Comparison of ENCODE assay signal across 29 cellular contexts in genomic region chr1:112633628-112634027, GRCh38. TPM values are rescaled to one million over a fixed set of nuclear protein-coding genes. Genes with fewer than 3 reads are reported as not detected.
DNase-seq lines count a peak whose midpoint lies in the region; ATAC-seq, FAIRE-seq and TF ChIP-seq lines count a peak whose summit lies in the region.
"Had no signal": no experiment of that assay in that cellular context is flagged by ENCODE, and none has a peak within 500 bp of the region (broad histone marks: within the 10 kb centered on the region; RNA-seq: fewer than 3 reads in every experiment).

No MANE protein-coding gene starts in this region.

- no peaks in the 10 kb centered on the region for H3K9me3 Mint-ChIP-seq in CD4-positive, alpha-beta T cell
- H3K9me3 Mint-ChIP-seq in activated T-helper 17 cell treated with anti-CD3 and anti-CD28 coated beads, Interleukin-2, amount 50 U/mL, for 72 hours: no peaks in the 10 kb centered on the region
- H3K9me3 Mint-ChIP-seq in naive B cell: no peaks in the 10 kb centered on the region
- H3K9me3 Mint-ChIP-seq in activated CD8-positive, alpha-beta T cell treated with anti-CD3 and anti-CD28 coated beads, Interleukin-2, amount 10 ng/mL, durations not matched to agents 7 days and 5 days (ENCODE audit: insufficient read depth): no peaks in the 10 kb centered on the region
- H3K9me3 Mint-ChIP-seq: activated CD4-positive, alpha-beta memory T cell treated with anti-CD3 and anti-CD28 coated beads, Interleukin-2, amount 10 ng/mL, durations not matched to agents 7 days and 5 days; stimulated activated effector memory CD8-positive, alpha-beta T cell treated with anti-CD3 and anti-CD28 coated beads, Interleukin-12 subunit alpha, Interleukin-12 subunit beta, amount 100 ng/mL, for 72 hours had no signal

- CTCF ChIA-PET in CD4-positive, alpha-beta T cell (lab: Charles Lee): interaction anchor here (0.9 kb wide), 1 partner anchor 132 kb away, joined by 3 read pairs; no protein-coding TSS in a partner anchor
- CTCF ChIA-PET in activated CD8-positive, alpha-beta T cell treated with anti-CD3 and anti-CD28 coated beads, Interleukin-2, amount 10 ng/mL, durations not matched to agents 7 days and 5 days (lab: Charles Lee): no interaction called here

- H3K4me3 ChIP-seq in DOHH2 (ENCODE audit: low read length): peak overlapping the region; percentile 26; the same call in 1 of the 2 replicates
- H3K4me3 ChIP-seq: BLaER1 treated with 17β-estradiol and CSF1 and Interleukin-3, amounts not matched to agents 10 nM and 100 nM; ovary; SK-N-MC; suprapubic skin; upper lobe of left lung had no signal

- FAIRE-seq in D721Med (lab: Jason Lieb, UNC): no peak
- FAIRE-seq: GM12891, HTR-8/SVneo had no signal

- intact Hi-C loops in CD4-positive, alpha-beta T cell (cut with DNase I, micrococcal nuclease): no loop called here

- peaks cover 68% of the 10 kb centered on the region for H3K4me1 ChIP-seq in DOHH2 (ENCODE audit: control insufficient read depth, low read length)

- no peaks in the 10 kb centered on the region for H3K9me3 ChIP-seq in CD4-positive, alpha-beta T cell (ENCODE audit: control insufficient read depth, low read length)
- no peaks in the 10 kb centered on the region for H3K9me3 ChIP-seq in DOHH2 (ENCODE audit: control insufficient read depth, insufficient read depth, low read length)
- H3K9me3 ChIP-seq: ovary, suprapubic skin, upper lobe of left lung had no signal

- DNase-seq in CD4-positive, alpha-beta T cell: no peak
- DNase-seq in naive B cell (no peak), T-helper 1 cell (no peak), D721Med (ENCODE audit: insufficient read length, low spot score) (no peak)
- no peak for DNase-seq in activated CD8-positive, alpha-beta T cell treated with anti-CD3 and anti-CD28 coated beads, Interleukin-2, amount 10 ng/mL, durations not matched to agents 7 days and 5 days
- DNase-seq: activated CD4-positive, alpha-beta memory T cell treated with anti-CD3 and anti-CD28 coated beads, Interleukin-2, amount 10 ng/mL, durations not matched to agents 7 days and 5 days; activated CD4-positive, alpha-beta T cell treated with anti-CD3 and anti-CD28 coated beads for 1 hour; amygdala; brain microvascular endothelial cell; DMS 273 treated with DMSO at 0.1 percent for 48 hours; foreskin melanocyte; kidney glomerular epithelial cell; MM.1S; NCI-H1105 treated with DMSO at 0.1 percent for 48 hours; NCI-H1930; NCI-H2171 treated with DMSO at 0.1 percent for 48 hours; NCI-H510A treated with DMSO at 0.1 percent for 48 hours; nephron progenitor cell; ovary; stimulated activated CD4-positive, alpha-beta T cell treated with anti-CD3 and anti-CD28 coated beads, Interleukin-15, amount 100 ng/mL, for 24 hours; upper lobe of left lung had no signal

- H3K9me2 ChIP-seq in DOHH2 (replicated peaks; ENCODE audit: control insufficient read depth, low read length): no peaks in the 10 kb centered on the region

- peaks cover 100% of the 10 kb centered on the region for H3K79me2 ChIP-seq in DOHH2 (ENCODE audit: control insufficient read depth, low read length)

- no peak overlapping the region for H3K27ac ChIP-seq in CD4-positive, alpha-beta T cell (ENCODE audit: low read depth, low read length)
- peak overlapping the region; percentile 19; the same call in 1 of the 2 replicates for H3K27ac ChIP-seq in DOHH2 (ENCODE audit: low read depth, low read length)
- H3K27ac ChIP-seq: BLaER1 treated with 17β-estradiol and CSF1 and Interleukin-3, amounts not matched to agents 10 nM and 100 nM; brain microvascular endothelial cell; ovary; suprapubic skin had no signal

- H3K36me3 Mint-ChIP-seq in CD4-positive, alpha-beta T cell (ENCODE audit: low read depth): peaks cover 66% of the 10 kb centered on the region
- peaks cover 83% of the 10 kb centered on the region for H3K36me3 Mint-ChIP-seq in activated T-helper 17 cell treated with anti-CD3 and anti-CD28 coated beads, Interleukin-2, amount 50 U/mL, for 72 hours (ENCODE audit: low read depth)
- H3K36me3 Mint-ChIP-seq in naive B cell: peaks cover 19 to 25% of the 10 kb centered on the region in 2 donors
- H3K36me3 Mint-ChIP-seq in activated CD8-positive, alpha-beta T cell treated with anti-CD3 and anti-CD28 coated beads, Interleukin-2, amount 10 ng/mL, durations not matched to agents 7 days and 5 days (ENCODE audit: low read depth): peaks cover 48% of the 10 kb centered on the region

- peaks cover 45% of the 10 kb centered on the region for H4K20me1 ChIP-seq in DOHH2 (ENCODE audit: control insufficient read depth, insufficient read depth, low read depth, low read length)

- H3K27me3 ChIP-seq in CD4-positive, alpha-beta T cell (ENCODE audit: control insufficient read depth, insufficient read depth, low read length): no peaks in the 10 kb centered on the region
- no peaks in the 10 kb centered on the region for H3K27me3 ChIP-seq in DOHH2 (ENCODE audit: control insufficient read depth, low read length)
- H3K27me3 ChIP-seq: BLaER1 treated with 17β-estradiol and CSF1 and Interleukin-3, amounts not matched to agents 10 nM and 100 nM; brain microvascular endothelial cell; ovary; suprapubic skin; upper lobe of left lung had no signal

- POLR2A ChIA-PET in CD4-positive, alpha-beta T cell (lab: Charles Lee): interaction anchor here (1.2 kb wide), 1 partner anchor 12 kb away, joined by 3 read pairs; no protein-coding TSS in a partner anchor
- POLR2A ChIA-PET in activated CD8-positive, alpha-beta T cell treated with anti-CD3 and anti-CD28 coated beads, Interleukin-2, amount 10 ng/mL, durations not matched to agents 7 days and 5 days (lab: Charles Lee): interaction anchor here (1.2 kb wide), 1 partner anchor 15 kb away, joined by 5 read pairs; no protein-coding TSS in a partner anchor

- H3K4me2 ChIP-seq in DOHH2 (ENCODE audit: low read length): peak overlapping the region; percentile 44

- peaks cover 74% of the 10 kb centered on the region for H3K36me3 ChIP-seq in DOHH2 (ENCODE audit: control insufficient read depth, low read length)
- H3K36me3 ChIP-seq: brain microvascular endothelial cell, ovary, suprapubic skin had no signal

- ATAC-seq in CD4-positive, alpha-beta T cell (ENCODE audit: poor library complexity): no peak
- ATAC-seq in activated T-helper 17 cell treated with anti-CD3 and anti-CD28 coated beads, Interleukin-2, amount 50 U/mL, for 72 hours (replicated peaks): no peak
- ATAC-seq in naive B cell (ENCODE audit: low read depth in 2 of 2): no peak
- no peak for ATAC-seq in activated CD8-positive, alpha-beta T cell treated with anti-CD3 and anti-CD28 coated beads, Interleukin-2, amount 10 ng/mL, durations not matched to agents 7 days and 5 days

- H3K4me3 Mint-ChIP-seq in CD4-positive, alpha-beta T cell: no peak overlapping the region
- H3K4me3 Mint-ChIP-seq in activated T-helper 17 cell treated with anti-CD3 and anti-CD28 coated beads, Interleukin-2, amount 50 U/mL, for 72 hours: peak overlapping the region; percentile 36
- peak overlapping the region in 4 of 8 donors; percentile 3 to 34 (median 12) for H3K4me3 Mint-ChIP-seq in naive B cell
- no peak overlapping the region for H3K4me3 Mint-ChIP-seq in activated CD8-positive, alpha-beta T cell treated with anti-CD3 and anti-CD28 coated beads, Interleukin-2, amount 10 ng/mL, durations not matched to agents 7 days and 5 days
- H3K4me3 Mint-ChIP-seq: activated CD4-positive, alpha-beta memory T cell treated with anti-CD3 and anti-CD28 coated beads, Interleukin-2, amount 10 ng/mL, durations not matched to agents 7 days and 5 days; nephron progenitor cell; stimulated activated effector memory CD8-positive, alpha-beta T cell treated with anti-CD3 and anti-CD28 coated beads, Interleukin-12 subunit alpha, Interleukin-12 subunit beta, amount 100 ng/mL, for 72 hours had no signal

- H3K4me1 Mint-ChIP-seq in CD4-positive, alpha-beta T cell (ENCODE audit: low read depth): peaks cover 87% of the 10 kb centered on the region
- peaks cover 65% of the 10 kb centered on the region for H3K4me1 Mint-ChIP-seq in activated T-helper 17 cell treated with anti-CD3 and anti-CD28 coated beads, Interleukin-2, amount 50 U/mL, for 72 hours
- H3K4me1 Mint-ChIP-seq in naive B cell: peaks cover 63 to 78% (median 70%) of the 10 kb centered on the region in 3 donors
- peaks cover 64% of the 10 kb centered on the region for H3K4me1 Mint-ChIP-seq in activated CD8-positive, alpha-beta T cell treated with anti-CD3 and anti-CD28 coated beads, Interleukin-2, amount 10 ng/mL, durations not matched to agents 7 days and 5 days (ENCODE audit: low read depth)
- H3K4me1 Mint-ChIP-seq: nephron progenitor cell had no signal

- TF ChIP-seq CTCF in CD4-positive, alpha-beta T cell (IDR thresholded peaks at IDR 0.05): no peak
- TF ChIP-seq CTCF in DOHH2 (IDR thresholded peaks at IDR 0.05; ENCODE audit: low read depth, low read length, poor library complexity, severe bottlenecking) (no peak), D721Med (IDR thresholded peaks at IDR 0.05; ENCODE audit: insufficient read depth, missing control alignments) (no peak)

- no peaks in the 10 kb centered on the region for H3K27me3 Mint-ChIP-seq in CD4-positive, alpha-beta T cell
- no peaks in the 10 kb centered on the region for H3K27me3 Mint-ChIP-seq in activated T-helper 17 cell treated with anti-CD3 and anti-CD28 coated beads, Interleukin-2, amount 50 U/mL, for 72 hours
- no peaks in the 10 kb centered on the region for H3K27me3 Mint-ChIP-seq in naive B cell
- no peaks in the 10 kb centered on the region for H3K27me3 Mint-ChIP-seq in activated CD8-positive, alpha-beta T cell treated with anti-CD3 and anti-CD28 coated beads, Interleukin-2, amount 10 ng/mL, durations not matched to agents 7 days and 5 days (ENCODE audit: low read depth)
- H3K27me3 Mint-ChIP-seq: activated CD4-positive, alpha-beta memory T cell treated with anti-CD3 and anti-CD28 coated beads, Interleukin-2, amount 10 ng/mL, durations not matched to agents 7 days and 5 days had no signal

- H3K27ac Mint-ChIP-seq in CD4-positive, alpha-beta T cell: peak overlapping the region; percentile 78
- H3K27ac Mint-ChIP-seq in activated T-helper 17 cell treated with anti-CD3 and anti-CD28 coated beads, Interleukin-2, amount 50 U/mL, for 72 hours: peak overlapping the region; percentile 22
- peak overlapping the region in 4 of 6 donors; percentile 16 to 75 (median 54) for H3K27ac Mint-ChIP-seq in naive B cell
- no peak overlapping the region for H3K27ac Mint-ChIP-seq in activated CD8-positive, alpha-beta T cell treated with anti-CD3 and anti-CD28 coated beads, Interleukin-2, amount 10 ng/mL, durations not matched to agents 7 days and 5 days
- H3K27ac Mint-ChIP-seq: nephron progenitor cell; stimulated activated effector memory CD8-positive, alpha-beta T cell treated with anti-CD3 and anti-CD28 coated beads, Interleukin-12 subunit alpha, Interleukin-12 subunit beta, amount 100 ng/mL, for 72 hours had no signal

- peaks cover 16% of the 10 kb centered on the region for H3F3A ChIP-seq in DOHH2 (ENCODE audit: control insufficient read depth, insufficient read depth)

RNA-seq across cellular contexts. Expression of gene CAPZA1, which starts 14.0 kb away (rescaled TPM):
- 100 to 1,000 TPM; 166 to 179 TPM for total RNA-seq in CD4-positive, alpha-beta T cell
- 100 to 1,000 TPM; 284 to 302 TPM for total RNA-seq in activated T-helper 17 cell treated with anti-CD3 and anti-CD28 coated beads, Interleukin-2, amount 50 U/mL, for 72 hours
- 100 to 1,000 TPM; 202 to 291 (median 254) TPM for polyA plus RNA-seq in naive B cell (ENCODE audit: low read depth in 6 of 6)
- 100 to 1,000 TPM; 279 to 280 TPM for total RNA-seq in activated CD8-positive, alpha-beta T cell treated with anti-CD3 and anti-CD28 coated beads, Interleukin-2, amount 10 ng/mL, durations not matched to agents 7 days and 5 days

RNA-seq across cellular contexts. Expression of gene ST7L, which starts 14.7 kb away (rescaled TPM):
- total RNA-seq in CD4-positive, alpha-beta T cell: 10 to 100 TPM; 25.5 to 29.8 TPM
- 1 to 10 TPM; 9.4 to 9.7 TPM for total RNA-seq in activated T-helper 17 cell treated with anti-CD3 and anti-CD28 coated beads, Interleukin-2, amount 50 U/mL, for 72 hours
- polyA plus RNA-seq in naive B cell (ENCODE audit: low read depth in 6 of 6): 10 to 100 TPM; 10.7 to 22.0 (median 13.5) TPM
- 10 to 100 TPM; 12.3 to 12.5 TPM for total RNA-seq in activated CD8-positive, alpha-beta T cell treated with anti-CD3 and anti-CD28 coated beads, Interleukin-2, amount 10 ng/mL, durations not matched to agents 7 days and 5 days

RNA-seq across cellular contexts. Expression of gene MOV10, which starts 40.8 kb away (rescaled TPM):
- total RNA-seq in CD4-positive, alpha-beta T cell: 10 to 100 TPM; 80.6 to 89.3 TPM
- 10 to 100 TPM; 54.7 to 59.3 TPM for total RNA-seq in activated T-helper 17 cell treated with anti-CD3 and anti-CD28 coated beads, Interleukin-2, amount 50 U/mL, for 72 hours
- polyA plus RNA-seq in naive B cell (ENCODE audit: low read depth in 6 of 6): 10 to 100 TPM in 3 of 6 donors, 1 to 10 TPM in 3; 3.4 to 10.5 (median 9.8) TPM
- total RNA-seq in activated CD8-positive, alpha-beta T cell treated with anti-CD3 and anti-CD28 coated beads, Interleukin-2, amount 10 ng/mL, durations not matched to agents 7 days and 5 days: 100 to 1,000 TPM; 120 TPM
